ENCODE assay signal across 2 cellular contexts in the genomic region with DNA sequence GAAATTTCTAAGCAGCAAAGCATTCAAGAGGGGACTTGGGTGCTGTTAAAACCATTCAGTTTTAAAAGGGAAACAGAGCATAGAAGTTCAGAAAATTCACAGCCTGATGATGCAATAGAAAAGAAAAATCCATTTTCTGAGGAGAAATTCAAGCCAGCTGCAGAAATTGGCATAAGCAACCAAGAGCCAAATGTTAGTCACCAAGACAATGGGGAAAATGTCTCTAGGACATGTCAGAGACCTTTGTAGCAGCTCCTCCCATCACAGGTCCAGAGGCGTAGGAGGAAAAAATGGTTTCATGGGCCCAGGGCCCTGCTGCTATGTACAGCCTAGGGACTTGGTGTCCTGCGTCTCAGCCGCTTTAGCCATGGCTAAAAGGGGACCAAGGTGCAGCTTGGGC.
TF ChIP-seq lines count a peak whose summit lies in the region.

No MANE protein-coding gene starts in this region.

TF ChIP-seq in HEK293, 187 proteins besides CTCF, POLR2A, EP300 and RAD21 (continued from another document):
- TF ChIP-seq ZNF585B (tag by site-specific recombination; IDR thresholded peaks at IDR 0.05): peak; percentile 92
- TF ChIP-seq ZNF521 (tag by site-specific recombination; IDR thresholded peaks at IDR 0.05): no peak

TF ChIP-seq in K562, 482 proteins besides CTCF, POLR2A, EP300 and RAD21:
- TF ChIP-seq, protein P1, sequence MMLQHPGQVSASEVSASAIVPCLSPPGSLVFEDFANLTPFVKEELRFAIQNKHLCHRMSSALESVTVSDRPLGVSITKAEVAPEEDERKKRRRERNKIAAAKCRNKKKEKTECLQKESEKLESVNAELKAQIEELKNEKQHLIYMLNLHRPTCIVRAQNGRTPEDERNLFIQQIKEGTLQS (IDR thresholded peaks at IDR 0.05): peak; percentile 67
- TF ChIP-seq, protein P1 (CRISPR knock-in tag; conservative IDR thresholded peaks at IDR 0.05): no peak
- TF ChIP-seq NCOA6 (IDR thresholded peaks at IDR 0.05): no peak
- TF ChIP-seq GABPB1 (CRISPR knock-in tag; IDR thresholded peaks at IDR 0.05): no peak
- no peak for TF ChIP-seq JUND (IDR thresholded peaks at IDR 0.05; ENCODE audit: borderline replicate concordance, low read depth, low read length)
- no peak for TF ChIP-seq JUND (tag; IDR thresholded peaks at IDR 0.05; ENCODE audit: borderline replicate concordance, low read depth, low read length)
- TF ChIP-seq, protein P2, sequence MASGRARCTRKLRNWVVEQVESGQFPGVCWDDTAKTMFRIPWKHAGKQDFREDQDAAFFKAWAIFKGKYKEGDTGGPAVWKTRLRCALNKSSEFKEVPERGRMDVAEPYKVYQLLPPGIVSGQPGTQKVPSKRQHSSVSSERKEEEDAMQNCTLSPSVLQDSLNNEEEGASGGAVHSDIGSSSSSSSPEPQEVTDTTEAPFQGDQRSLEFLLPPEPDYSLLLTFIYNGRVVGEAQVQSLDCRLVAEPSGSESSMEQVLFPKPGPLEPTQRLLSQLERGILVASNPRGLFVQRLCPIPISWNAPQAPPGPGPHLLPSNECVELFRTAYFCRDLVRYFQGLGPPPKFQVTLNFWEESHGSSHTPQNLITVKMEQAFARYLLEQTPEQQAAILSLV (tag; IDR thresholded peaks at IDR 0.05): no peak
- no peak for TF ChIP-seq ZNF668 (CRISPR knock-in tag; IDR thresholded peaks at IDR 0.05)
- no peak for TF ChIP-seq DLX4 (CRISPR knock-in tag; IDR thresholded peaks at IDR 0.05)
- TF ChIP-seq ZNF586 (CRISPR knock-in tag; conservative IDR thresholded peaks at IDR 0.05): no peak
- TF ChIP-seq NR4A1 (CRISPR knock-in tag; IDR thresholded peaks at IDR 0.05): no peak
- no peak for TF ChIP-seq NR4A1 (tag; IDR thresholded peaks at IDR 0.05)
- no peak for TF ChIP-seq ZZZ3 (IDR thresholded peaks at IDR 0.05)
- TF ChIP-seq ZC3H11A (IDR thresholded peaks at IDR 0.05; ENCODE audit: low read depth, low read length): no peak
- no peak for TF ChIP-seq TOE1 (IDR thresholded peaks at IDR 0.05; ENCODE audit: borderline replicate concordance)
- no peak for TF ChIP-seq TOE1 (CRISPR knock-in tag; IDR thresholded peaks at IDR 0.05; ENCODE audit: borderline replicate concordance, low read depth)
- no peak for TF ChIP-seq NUFIP1 (IDR thresholded peaks at IDR 0.05; ENCODE audit: partially characterized antibody)
- TF ChIP-seq PTTG1 (tag; IDR thresholded peaks at IDR 0.05; ENCODE audit: low read depth): no peak
- TF ChIP-seq, protein P3, sequence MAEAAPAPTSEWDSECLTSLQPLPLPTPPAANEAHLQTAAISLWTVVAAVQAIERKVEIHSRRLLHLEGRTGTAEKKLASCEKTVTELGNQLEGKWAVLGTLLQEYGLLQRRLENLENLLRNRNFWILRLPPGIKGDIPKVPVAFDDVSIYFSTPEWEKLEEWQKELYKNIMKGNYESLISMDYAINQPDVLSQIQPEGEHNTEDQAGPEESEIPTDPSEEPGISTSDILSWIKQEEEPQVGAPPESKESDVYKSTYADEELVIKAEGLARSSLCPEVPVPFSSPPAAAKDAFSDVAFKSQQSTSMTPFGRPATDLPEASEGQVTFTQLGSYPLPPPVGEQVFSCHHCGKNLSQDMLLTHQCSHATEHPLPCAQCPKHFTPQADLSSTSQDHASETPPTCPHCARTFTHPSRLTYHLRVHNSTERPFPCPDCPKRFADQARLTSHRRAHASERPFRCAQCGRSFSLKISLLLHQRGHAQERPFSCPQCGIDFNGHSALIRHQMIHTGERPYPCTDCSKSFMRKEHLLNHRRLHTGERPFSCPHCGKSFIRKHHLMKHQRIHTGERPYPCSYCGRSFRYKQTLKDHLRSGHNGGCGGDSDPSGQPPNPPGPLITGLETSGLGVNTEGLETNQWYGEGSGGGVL (CRISPR knock-in tag; IDR thresholded peaks at IDR 0.05): no peak
- no peak for TF ChIP-seq HINFP (tag; conservative IDR thresholded peaks at IDR 0.05; ENCODE audit: low read depth)
- no peak for TF ChIP-seq LARP7 (IDR thresholded peaks at IDR 0.05)
- no peak for TF ChIP-seq MLLT1 (IDR thresholded peaks at IDR 0.05)
- no peak for TF ChIP-seq EWSR1 (IDR thresholded peaks at IDR 0.05; ENCODE audit: borderline replicate concordance, low read depth, partially characterized antibody)
- TF ChIP-seq PYGO2 (tag; IDR thresholded peaks at IDR 0.05): no peak
- no peak for TF ChIP-seq KAT2B (IDR thresholded peaks at IDR 0.05; ENCODE audit: low read depth, low read length)
- 0 out of 2 replicates have a peak, but pooled peaks have one; percentile 29 for TF ChIP-seq CBX5 (IDR thresholded peaks at IDR 0.05; ENCODE audit: borderline replicate concordance, low read depth)
- TF ChIP-seq, protein P4, sequence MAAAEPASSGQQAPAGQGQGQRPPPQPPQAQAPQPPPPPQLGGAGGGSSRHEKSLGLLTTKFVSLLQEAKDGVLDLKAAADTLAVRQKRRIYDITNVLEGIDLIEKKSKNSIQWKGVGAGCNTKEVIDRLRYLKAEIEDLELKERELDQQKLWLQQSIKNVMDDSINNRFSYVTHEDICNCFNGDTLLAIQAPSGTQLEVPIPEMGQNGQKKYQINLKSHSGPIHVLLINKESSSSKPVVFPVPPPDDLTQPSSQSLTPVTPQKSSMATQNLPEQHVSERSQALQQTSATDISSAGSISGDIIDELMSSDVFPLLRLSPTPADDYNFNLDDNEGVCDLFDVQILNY (CRISPR knock-in tag; IDR thresholded peaks at IDR 0.05): no peak
- TF ChIP-seq ZFP36 (IDR thresholded peaks at IDR 0.05; ENCODE audit: low read depth, low read length, partially characterized antibody): peak; percentile 80
- no peak for TF ChIP-seq PTRF (tag; IDR thresholded peaks at IDR 0.05)
- TF ChIP-seq CREM (IDR thresholded peaks at IDR 0.05; ENCODE audit: low read depth): no peak
- TF ChIP-seq ZNF395 (CRISPR knock-in tag; IDR thresholded peaks at IDR 0.05): no peak
- no peak for TF ChIP-seq RBM14 (IDR thresholded peaks at IDR 0.05; ENCODE audit: borderline replicate concordance, insufficient read depth, low read depth, low read length)
- no peak for TF ChIP-seq TEAD2 (tag; IDR thresholded peaks at IDR 0.05)
- TF ChIP-seq TFAM (CRISPR knock-in tag; conservative IDR thresholded peaks at IDR 0.05): no peak
- TF ChIP-seq CAMTA2 (CRISPR knock-in tag; conservative IDR thresholded peaks at IDR 0.05): no peak
- no peak for TF ChIP-seq CEBPG (CRISPR knock-in tag; IDR thresholded peaks at IDR 0.05)
- TF ChIP-seq CEBPG (tag; conservative IDR thresholded peaks at IDR 0.05 in 1 of 2, IDR thresholded peaks at IDR 0.05 in 1 of 2): peak in 1 of 2 experiments; percentile 46; a peak in 1 of 4 replicates
- TF ChIP-seq ZNF644 (tag; IDR thresholded peaks at IDR 0.05; ENCODE audit: low read depth): no peak
